In genomic region chr7:47241112-47242065, GRCh38 we compare ENCODE assay signal across 12 cellular contexts.
"Had no signal": no experiment of that assay in that cellular context is flagged by ENCODE, and none has a peak within 500 bp of the region (broad histone marks: within the 10 kb centered on the region; RNA-seq: fewer than 3 reads in every experiment).

No MANE protein-coding gene starts in this region.

- H3K36me3 ChIP-seq: gastrocnemius medialis, ovary, SJCRH30, thyroid gland had no signal

- H3K4me1 ChIP-seq: thyroid gland had no signal

- DNase-seq: activated CD4-positive, alpha-beta T cell treated with anti-CD3 and anti-CD28 coated beads, Interleukin-2, amount 50 U/mL, for 4 hours; activated CD8-positive, alpha-beta memory T cell treated with anti-CD3 and anti-CD28 coated beads, Interleukin-2, amount 10 ng/mL, durations not matched to agents 7 days and 5 days; activated effector memory CD4-positive, alpha-beta T cell treated with anti-CD3 and anti-CD28 coated beads, Interleukin-2, amount 50 U/mL, for 16 hours; activated T-cell treated with anti-CD3 and anti-CD28 coated beads, Interleukin-2, amount 50 U/mL, for 24 hours; dorsolateral prefrontal cortex; gastrocnemius medialis; SJCRH30; stimulated activated CD4-positive, alpha-beta T cell treated with anti-CD3 and anti-CD28 coated beads, Interleukin-4, amount 100 ng/mL, for 4 hours; thyroid gland had no signal

- H3K27ac ChIP-seq: dorsolateral prefrontal cortex, SJCRH30, skin epidermis, thyroid gland had no signal

- ATAC-seq: activated CD4-positive, CD25-positive, alpha-beta regulatory T cell treated with anti-CD3 and anti-CD28 coated beads, Interleukin-2, amount 50 U/mL, for 24 hours; activated CD8-positive, alpha-beta memory T cell treated with anti-CD3 and anti-CD28 coated beads, Interleukin-2, amount 10 ng/mL, durations not matched to agents 7 days and 5 days; gastrocnemius medialis had no signal

- H3K4me3 ChIP-seq: dorsolateral prefrontal cortex, gastrocnemius medialis, ovary, SJCRH30, skin epidermis, thyroid gland had no signal

- H3K9me3 ChIP-seq: gastrocnemius medialis, ovary, SJCRH30, thyroid gland had no signal

- H3K27me3 ChIP-seq: dorsolateral prefrontal cortex, gastrocnemius medialis, ovary, SJCRH30, thyroid gland had no signal
